8 cellular contexts compared by ENCODE assay signal in genomic region chr14:100192672-100193416, GRCh38. TPM values are rescaled to one million over a fixed set of nuclear protein-coding genes. Genes with fewer than 3 reads are reported as not detected.
DNase-seq lines count a peak whose midpoint lies in the region; ATAC-seq and TF ChIP-seq lines count a peak whose summit lies in the region.

No MANE protein-coding gene starts in this region.

- TF ChIP-seq CTCF in GM12865 (IDR thresholded peaks at IDR 0.05; ENCODE audit: insufficient read depth, low read depth, low read length, missing control alignments) (peak; percentile 71), parathyroid adenoma (IDR thresholded peaks at IDR 0.05) (peak; percentile 85), transverse colon (IDR thresholded peaks at IDR 0.05) (peak; percentile 75 to 98 (median 89))

- H3K9me3 ChIP-seq in parathyroid adenoma (ENCODE audit: control insufficient read depth, low read length) (no peaks in the 10 kb centered on the region), transverse colon (no peaks in the 10 kb centered on the region)

- 1% methylated on average over 55 of the region's 62 CpGs; no CpG with 5 or more reads in 1 of the 2 donors for WGBS in transverse colon (ENCODE audit: low coverage in 1 of 2), 2 donors

- peak overlapping the region; percentile 53 for H3K9ac ChIP-seq in parathyroid adenoma

- H3K27ac ChIP-seq in parathyroid adenoma (peak overlapping the region; percentile 88), transverse colon (peak overlapping the region; percentile 85 to 95 (median 89))

- H3K4me3 ChIP-seq in GM12865 (ENCODE audit: low read depth, low read length) (peak overlapping the region; percentile 72), parathyroid adenoma (ENCODE audit: low read depth, low read length) (peak overlapping the region; percentile 55), transverse colon (peak overlapping the region in 3 of 4 donors; percentile 25 to 52 (median 27))

- H3K4me1 ChIP-seq in parathyroid adenoma = peaks cover 7% of the 10 kb centered on the region
- H3K4me1 ChIP-seq in transverse colon = peaks cover 5 to 30% (median 22%) of the 10 kb centered on the region in 4 donors

- no peaks in the 10 kb centered on the region for H3K27me3 ChIP-seq in parathyroid adenoma (ENCODE audit: control insufficient read depth, insufficient read depth, low read length)
- H3K27me3 ChIP-seq in transverse colon = no peaks in the 10 kb centered on the region

- in situ Hi-C loops in transverse colon (cut with MboI; ENCODE audit: low pct_ligation_motif_present in 1 of 4, low pct_unique_long_range_greater_than_20kb in 1 of 4, low sequenced_read_pairs in 3 of 4) = loop anchor here in 2 of 4 donors (25.0 kb wide), 1 partner anchor 206 kb away; no protein-coding TSS in a partner anchor

- H3K79me2 ChIP-seq in parathyroid adenoma = no peaks in the 10 kb centered on the region

- H3K4me2 ChIP-seq in parathyroid adenoma (ENCODE audit: low read length) = peak overlapping the region; percentile 77

- intact Hi-C loops in Right ventricle myocardium inferior (cut with DNase I) = loop anchor here (2.0 to 5.0 kb wide), 5 partner anchors 46 to 210 kb away; partner anchors contain the start of genes WDR25 and YY1
- intact Hi-C loops in transverse colon (cut with DNase I; ENCODE audit: low total_unique reads) = loop anchor here (5.0 kb wide), 1 partner anchor 211 kb away; no protein-coding TSS in a partner anchor

- peak overlapping the region; percentile 100 for H2AFZ ChIP-seq in parathyroid adenoma

- TF ChIP-seq EP300 in transverse colon (IDR thresholded peaks at IDR 0.05; ENCODE audit: low read depth) = no peak

- peak; percentile 99 for DNase-seq in GM12865 (ENCODE audit: low read depth)
- peak; percentile 100 for DNase-seq in NCI-H1105 (lab: John Stamatoyannopoulos, UW)
- DNase-seq in SKM-1 treated with dmso at 0.1 percent for 144 hours (lab: John Stamatoyannopoulos, UW; ENCODE audit: unreplicated experiment) = peak; percentile 87
- peak; percentile 99 for DNase-seq in activated naive CD8-positive, alpha-beta T cell treated with anti-CD3 and anti-CD28 coated beads, Interleukin-2, amount 50 U/mL, for 16 hours (ENCODE audit: low read depth, low spot score)
- DNase-seq in Right ventricle myocardium inferior (ENCODE audit: missing footprints) = peak; percentile 100
- DNase-seq in transverse colon = peak; percentile 100

- peak; percentile 33 for TF ChIP-seq POLR2A in transverse colon (IDR thresholded peaks at IDR 0.05)

- ATAC-seq in HG02642 (IDR thresholded peaks at IDR 0.05; ENCODE audit: poor library complexity, unreplicated experiment) (peak; percentile 99), Right ventricle myocardium inferior (peak; percentile 99)

- H3K36me3 ChIP-seq in parathyroid adenoma (ENCODE audit: control insufficient read depth, insufficient read depth, low read length) (no peaks in the 10 kb centered on the region), transverse colon (no peaks in the 10 kb centered on the region)

RNA-seq across cellular contexts. Expression of gene DEGS2, which starts 33.4 kb away (rescaled TPM):
- total RNA-seq in Right ventricle myocardium inferior = not detected
- total RNA-seq in transverse colon = 10 to 100 TPM in 3 of 4 donors, 1 to 10 TPM in 1; 4.9 to 33.2 (median 23.7) TPM

RNA-seq across cellular contexts. Expression of gene YY1, which starts 46.1 kb away (rescaled TPM):
- total RNA-seq in Right ventricle myocardium inferior (46.0 TPM), transverse colon (10 to 100 TPM; 50.8 to 61.3 (median 58.6) TPM)

Comparison
In these comparisons a context has a peak if more than half of its experiments do, and no peak if none do; other contexts are left out.
1. Peak in every context shown above with its lines: DNase-seq, ATAC-seq, H3K4me3 ChIP-seq and H3K27ac ChIP-seq.